In the genomic region with DNA sequence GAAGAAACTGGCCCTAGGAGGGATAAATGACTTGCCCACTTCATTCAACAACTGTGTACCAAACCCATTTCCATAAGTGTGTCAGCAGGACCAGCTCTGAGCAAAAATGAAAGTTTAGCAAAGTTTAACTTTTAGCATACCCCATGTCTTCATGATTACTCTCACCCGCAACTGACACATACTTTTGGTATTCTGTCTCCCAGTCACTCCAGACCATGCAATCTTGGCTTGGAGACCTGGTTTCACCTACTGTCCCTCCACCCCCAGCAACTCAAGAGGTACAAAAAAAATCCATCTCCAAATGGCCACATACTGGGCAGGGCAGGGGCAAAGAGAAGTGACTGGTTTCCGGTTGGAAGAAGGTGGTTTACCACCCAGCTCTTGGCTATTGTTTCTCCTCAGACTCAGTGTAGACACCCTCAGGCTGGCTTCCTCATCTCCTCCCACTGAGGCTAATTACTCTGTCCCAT, we compare ENCODE assay signal across 9 cellular contexts.
DNase-seq lines count a peak whose midpoint lies in the region; ATAC-seq and TF ChIP-seq lines count a peak whose summit lies in the region.
"Had no signal": no experiment of that assay in that cellular context is flagged by ENCODE, and none has a peak within 500 bp of the region (broad histone marks: within the 10 kb centered on the region; RNA-seq: fewer than 3 reads in every experiment).

No MANE protein-coding gene starts in this region.

- no peak for DNase-seq in activated CD4-positive, alpha-beta T cell treated with anti-CD3 and anti-CD28 coated beads, Interleukin-2, amount 10 ng/mL, durations not matched to agents 7 days and 5 days
- no peak for DNase-seq in activated CD4-positive, alpha-beta T cell treated with anti-CD3 and anti-CD28 coated beads, Interleukin-2, amount 50 U/mL, for 1 hour
- no peak for DNase-seq in stimulated activated naive B cell treated with anti-CD40 and anti-IgM and Interleukin-4, amounts not matched to agents 10 μg/mL and 1 μg/mL and 100 μg/mL, for 72 hours
- DNase-seq in stimulated activated CD4-positive, alpha-beta T cell treated with anti-CD3 and anti-CD28 coated beads, Interleukin-12 subunit alpha, Interleukin-12 subunit beta, amount 100 ng/mL, for 4 hours = no peak
- DNase-seq in NCI-H2227 treated with DMSO at 0.1 percent for 48 hours (lab: John Stamatoyannopoulos, UW) (no peak), aorta (no peak)

- no peak for TF ChIP-seq CTCF in brain (conservative IDR thresholded peaks at IDR 0.05)

- 90 to 94% methylated on average over 2 of the region's 2 CpGs for WGBS in aorta, 2 donors

- no peaks in the 10 kb centered on the region for H3K9me3 ChIP-seq in aorta (ENCODE audit: control insufficient read depth, low read length)

- H3K4me3 Mint-ChIP-seq in activated CD4-positive, alpha-beta T cell treated with anti-CD3 and anti-CD28 coated beads, Interleukin-2, amount 10 ng/mL, durations not matched to agents 7 days and 5 days = no peak overlapping the region
- peak overlapping the region; percentile 80 to 88 (median 85) for H3K4me3 Mint-ChIP-seq in brain
- H3K4me3 Mint-ChIP-seq in stimulated activated naive B cell treated with anti-CD40 and anti-IgM and Interleukin-4, amounts not matched to agents 10 μg/mL and 1 μg/mL and 100 μg/mL, for 72 hours = no peak overlapping the region

- no peaks in the 10 kb centered on the region for H3K9me3 Mint-ChIP-seq in activated CD4-positive, alpha-beta T cell treated with anti-CD3 and anti-CD28 coated beads, Interleukin-2, amount 10 ng/mL, durations not matched to agents 7 days and 5 days
- H3K9me3 Mint-ChIP-seq in brain = peaks cover 0 to 5% (median 0%) of the 10 kb centered on the region in 5 experiments
- H3K9me3 Mint-ChIP-seq in stimulated activated naive B cell treated with anti-CD40 and anti-IgM and Interleukin-4, amounts not matched to agents 10 μg/mL and 1 μg/mL and 100 μg/mL, for 72 hours = no peaks in the 10 kb centered on the region

- H3K36me3 ChIP-seq in aorta (ENCODE audit: control insufficient read depth in 1 of 2, insufficient read depth in 2 of 2, low read length in 1 of 2) = no peaks in the 10 kb centered on the region

- H3K36me3 Mint-ChIP-seq in activated CD4-positive, alpha-beta T cell treated with anti-CD3 and anti-CD28 coated beads, Interleukin-2, amount 10 ng/mL, durations not matched to agents 7 days and 5 days (ENCODE audit: low read depth) = no peaks in the 10 kb centered on the region
- H3K36me3 Mint-ChIP-seq in brain = peaks cover 24% of the 10 kb centered on the region
- H3K36me3 Mint-ChIP-seq in stimulated activated naive B cell treated with anti-CD40 and anti-IgM and Interleukin-4, amounts not matched to agents 10 μg/mL and 1 μg/mL and 100 μg/mL, for 72 hours = no peaks in the 10 kb centered on the region

- no peaks in the 10 kb centered on the region for H3K27me3 ChIP-seq in aorta (ENCODE audit: control insufficient read depth in 1 of 2, insufficient read depth in 2 of 2, low read length in 1 of 2)

- H3K4me1 ChIP-seq in aorta (ENCODE audit: control insufficient read depth in 1 of 2, insufficient read depth in 2 of 2, low read length in 2 of 2) = no peaks in the 10 kb centered on the region

- peak overlapping the region; percentile 50 for H3K27ac Mint-ChIP-seq in activated CD4-positive, alpha-beta T cell treated with anti-CD3 and anti-CD28 coated beads, Interleukin-2, amount 10 ng/mL, durations not matched to agents 7 days and 5 days
- peak overlapping the region; percentile 13 to 98 (median 96) for H3K27ac Mint-ChIP-seq in brain
- no peak overlapping the region for H3K27ac Mint-ChIP-seq in stimulated activated naive B cell treated with anti-CD40 and anti-IgM and Interleukin-4, amounts not matched to agents 10 μg/mL and 1 μg/mL and 100 μg/mL, for 72 hours

- H3K27ac ChIP-seq in aorta (ENCODE audit: low read depth in 1 of 2, low read length in 2 of 2) = no peak overlapping the region
- H3K27ac ChIP-seq: C4-2B had no signal

- POLR2A ChIA-PET in activated CD4-positive, alpha-beta T cell treated with anti-CD3 and anti-CD28 coated beads, Interleukin-2, amount 10 ng/mL, durations not matched to agents 7 days and 5 days (lab: Charles Lee) = no interaction called here

- peaks cover 17% of the 10 kb centered on the region for H3K4me1 Mint-ChIP-seq in activated CD4-positive, alpha-beta T cell treated with anti-CD3 and anti-CD28 coated beads, Interleukin-2, amount 10 ng/mL, durations not matched to agents 7 days and 5 days
- H3K4me1 Mint-ChIP-seq in brain = peaks cover 27% of the 10 kb centered on the region
- peaks cover 8 to 24% of the 10 kb centered on the region in 2 donors for H3K4me1 Mint-ChIP-seq in stimulated activated naive B cell treated with anti-CD40 and anti-IgM and Interleukin-4, amounts not matched to agents 10 μg/mL and 1 μg/mL and 100 μg/mL, for 72 hours

- H3K4me3 ChIP-seq in aorta (ENCODE audit: low read length in 2 of 2) = no peak overlapping the region

- no peaks in the 10 kb centered on the region for H3K27me3 Mint-ChIP-seq in activated CD4-positive, alpha-beta T cell treated with anti-CD3 and anti-CD28 coated beads, Interleukin-2, amount 10 ng/mL, durations not matched to agents 7 days and 5 days
- peaks cover 5% of the 10 kb centered on the region for H3K27me3 Mint-ChIP-seq in brain
- H3K27me3 Mint-ChIP-seq in stimulated activated naive B cell treated with anti-CD40 and anti-IgM and Interleukin-4, amounts not matched to agents 10 μg/mL and 1 μg/mL and 100 μg/mL, for 72 hours = peaks cover 0 to 18% of the 10 kb centered on the region in 2 donors

- intact Hi-C loops in aorta (cut with DNase I) = loop anchor here (2.0 to 5.0 kb wide), 2 partner anchors 112 to 114 kb away; a partner anchor contains a TSS

- ATAC-seq in HG03060 (IDR thresholded peaks at IDR 0.05; ENCODE audit: low read depth, unreplicated experiment) (peak; percentile 38), aorta (ENCODE audit: low FRiP score) (no peak)
- peak; percentile 23 to 48 for ATAC-seq in stimulated activated naive B cell treated with anti-CD40 and anti-IgM and Interleukin-4, amounts not matched to agents 10 μg/mL and 1 μg/mL and 100 μg/mL, for 72 hours (replicated peaks)

- CTCF ChIA-PET in activated CD4-positive, alpha-beta T cell treated with anti-CD3 and anti-CD28 coated beads, Interleukin-2, amount 10 ng/mL, durations not matched to agents 7 days and 5 days (lab: Charles Lee) = interaction anchor here (0.7 to 1.3 kb wide), 2 partner anchors 10 to 142 kb away, joined by 3 read pairs; no protein-coding TSS in a partner anchor

Comparison
In these comparisons a context has a peak if more than half of its experiments do, and no peak if none do; other contexts are left out.
1. H3K4me3 Mint-ChIP-seq: peak in brain (5 of 5); none in activated CD4-positive, alpha-beta T cell treated with anti-CD3 and anti-CD28 coated beads, Interleukin-2, amount 10 ng/mL, durations not matched to agents 7 days and 5 days (single experiment) and stimulated activated naive B cell treated with anti-CD40 and anti-IgM and Interleukin-4, amounts not matched to agents 10 μg/mL and 1 μg/mL and 100 μg/mL, for 72 hours (0 of 2).